In genomic region chr9:35136866-35137265, GRCh38 we compare ENCODE assay signal across 1 cellular context.
TF ChIP-seq lines count a peak whose summit lies in the region.

No MANE protein-coding gene starts in this region.

TF ChIP-seq in HepG2, 621 proteins besides CTCF, POLR2A, EP300 and RAD21:
- TF ChIP-seq CEBPB (IDR thresholded peaks at IDR 0.05; ENCODE audit: borderline replicate concordance, low read depth, low read length) (peak; percentile 29; the same call in 1 of the 2 replicates), MEIS2 (CRISPR knock-in tag; IDR thresholded peaks at IDR 0.05) (no peak), ZMYM4 (CRISPR knock-in tag; IDR thresholded peaks at IDR 0.05) (no peak)
